ENCODE assay signal across 18 cellular contexts in genomic region chr22:50216161-50216683, GRCh38. TPM values are rescaled to one million over a fixed set of nuclear protein-coding genes. Genes with fewer than 3 reads are reported as not detected.
DNase-seq lines count a peak whose midpoint lies in the region; ATAC-seq and TF ChIP-seq lines count a peak whose summit lies in the region.
"Had no signal": no experiment of that assay in that cellular context is flagged by ENCODE, and none has a peak within 500 bp of the region (broad histone marks: within the 10 kb centered on the region; RNA-seq: fewer than 3 reads in every experiment).

No MANE protein-coding gene starts in this region.

- peaks cover 91% of the 10 kb centered on the region for H3K36me3 ChIP-seq in lower lobe of right lung
- peaks cover 74 to 98% (median 95%) of the 10 kb centered on the region in 4 donors for H3K36me3 ChIP-seq in stomach

- DNase-seq in Right ventricle myocardium inferior (ENCODE audit: missing footprints) (peak; percentile 39), left ventricle myocardium superior (no peak), lower lobe of right lung (peak; percentile 36), type B pancreatic cell (ENCODE audit: extremely low spot score, unreplicated experiment) (no peak), stomach (no peak)
- DNase-seq in stimulated activated effector memory CD8-positive, alpha-beta T cell treated with anti-CD3 and anti-CD28 coated beads, Interleukin-12 subunit alpha, Interleukin-12 subunit beta, amount 100 ng/mL, for 72 hours (ENCODE audit: low spot score in 2 of 2), result no peak
- DNase-seq: BE2C, COR-L47, DMS153, DMS79 treated with DMSO at 0.1 percent for 48 hours, EL, HFFc6 had no signal

- no peak overlapping the region for H3K4me3 ChIP-seq in lower lobe of right lung
- H3K4me3 ChIP-seq in stomach, result no peak overlapping the region
- H3K4me3 ChIP-seq: A549, HAP-1 had no signal

- no peaks in the 10 kb centered on the region for H3K9me3 ChIP-seq in lower lobe of right lung
- H3K9me3 ChIP-seq in stomach, result peaks cover 0 to 2% (median 0%) of the 10 kb centered on the region in 4 donors
- H3K9me3 ChIP-seq: A549, BE2C, HAP-1 had no signal

- peaks cover 3 to 6% (median 5%) of the 10 kb centered on the region in 3 donors for H3K4me1 Mint-ChIP-seq in IgD-negative memory B cell
- H3K4me1 Mint-ChIP-seq in stimulated activated effector memory CD8-positive, alpha-beta T cell treated with anti-CD3 and anti-CD28 coated beads, Interleukin-12 subunit alpha, Interleukin-12 subunit beta, amount 100 ng/mL, for 72 hours, result peaks cover 17% of the 10 kb centered on the region
- no peaks in the 10 kb centered on the region for H3K4me1 Mint-ChIP-seq in type B pancreatic cell (ENCODE audit: unreplicated experiment)

- TF ChIP-seq CTCF in lower lobe of right lung (IDR thresholded peaks at IDR 0.05) (no peak), type B pancreatic cell (conservative IDR thresholded peaks at IDR 0.05) (no peak), stomach (IDR thresholded peaks at IDR 0.05) (no peak)

- H3K27ac ChIP-seq in lower lobe of right lung, result no peak overlapping the region
- H3K27ac ChIP-seq in stomach, result no peak overlapping the region
- H3K27ac ChIP-seq: A549 had no signal

- ATAC-seq in Right ventricle myocardium inferior (no peak), left ventricle myocardium superior (no peak), lower lobe of right lung (no peak), HG03378 (IDR thresholded peaks at IDR 0.05; ENCODE audit: unreplicated experiment) (no peak)
- no peak for ATAC-seq in stimulated activated effector memory CD8-positive, alpha-beta T cell treated with anti-CD3 and anti-CD28 coated beads, Interleukin-12 subunit alpha, Interleukin-12 subunit beta, amount 100 ng/mL, for 72 hours
- ATAC-seq: A549 had no signal

- H3K36me3 Mint-ChIP-seq in IgD-negative memory B cell (peaks cover 5% of the 10 kb centered on the region), type B pancreatic cell (peaks cover 18% of the 10 kb centered on the region)
- H3K36me3 Mint-ChIP-seq in stimulated activated effector memory CD8-positive, alpha-beta T cell treated with anti-CD3 and anti-CD28 coated beads, Interleukin-12 subunit alpha, Interleukin-12 subunit beta, amount 100 ng/mL, for 72 hours, result peaks cover 84% of the 10 kb centered on the region

- H3K27me3 Mint-ChIP-seq in IgD-negative memory B cell (no peaks in the 10 kb centered on the region), type B pancreatic cell (no peaks in the 10 kb centered on the region)

- WGBS in stomach, 5 donors, result 75 to 90% (median 88%) methylated on average over 7 to 14 of the region's 14 CpGs

- TF ChIP-seq POLR2A in stomach (IDR thresholded peaks at IDR 0.05), result no peak

- H3K27ac Mint-ChIP-seq in IgD-negative memory B cell, result peak overlapping the region in 2 of 3 donors; percentile 64 to 92
- H3K27ac Mint-ChIP-seq in stimulated activated effector memory CD8-positive, alpha-beta T cell treated with anti-CD3 and anti-CD28 coated beads, Interleukin-12 subunit alpha, Interleukin-12 subunit beta, amount 100 ng/mL, for 72 hours, result peak overlapping the region; percentile 56
- H3K27ac Mint-ChIP-seq in type B pancreatic cell, result no peak overlapping the region
- H3K27ac Mint-ChIP-seq: CD8-positive, alpha-beta T cell; HFFc6 had no signal

- H3K4me3 Mint-ChIP-seq in IgD-negative memory B cell (no peak overlapping the region), type B pancreatic cell (no peak overlapping the region)
- no peak overlapping the region for H3K4me3 Mint-ChIP-seq in stimulated activated effector memory CD8-positive, alpha-beta T cell treated with anti-CD3 and anti-CD28 coated beads, Interleukin-12 subunit alpha, Interleukin-12 subunit beta, amount 100 ng/mL, for 72 hours
- H3K4me3 Mint-ChIP-seq: CD14-positive monocyte; CD8-positive, alpha-beta T cell; HFFc6 had no signal

- H3K27me3 ChIP-seq in lower lobe of right lung (ENCODE audit: low read depth) (no peaks in the 10 kb centered on the region), stomach (no peaks in the 10 kb centered on the region)
- H3K27me3 ChIP-seq: BE2C had no signal

- H3K9me3 Mint-ChIP-seq in IgD-negative memory B cell, result no peaks in the 10 kb centered on the region
- no peaks in the 10 kb centered on the region for H3K9me3 Mint-ChIP-seq in stimulated activated effector memory CD8-positive, alpha-beta T cell treated with anti-CD3 and anti-CD28 coated beads, Interleukin-12 subunit alpha, Interleukin-12 subunit beta, amount 100 ng/mL, for 72 hours
- H3K9me3 Mint-ChIP-seq in type B pancreatic cell, result no peaks in the 10 kb centered on the region
- H3K9me3 Mint-ChIP-seq: CD14-positive monocyte; CD8-positive, alpha-beta T cell; HFFc6 had no signal

- intact Hi-C loops in Right ventricle myocardium inferior (cut with DNase I), result no loop called here
- intact Hi-C loops in left ventricle myocardium superior (cut with micrococcal nuclease), result loop anchor here (10.0 kb wide), 1 partner anchor 71 kb away; no protein-coding TSS in a partner anchor
- intact Hi-C loops in lower lobe of right lung (cut with DNase I), result no loop called here
- intact Hi-C loops in stomach (cut with DNase I; ENCODE audit: low total_unique reads), result no loop called here

- H3K4me1 ChIP-seq in lower lobe of right lung (peaks cover 6% of the 10 kb centered on the region), stomach (peaks cover 5 to 26% (median 10%) of the 10 kb centered on the region in 4 donors)
- H3K4me1 ChIP-seq: A549, HAP-1 had no signal

- no peak for TF ChIP-seq EP300 in stomach (IDR thresholded peaks at IDR 0.05)

RNA-seq across cellular contexts. Expression of gene SELENOO, which starts 15.4 kb away (rescaled TPM):
- total RNA-seq in Right ventricle myocardium inferior, result 15.5 TPM
- total RNA-seq in left ventricle myocardium superior, result 14.5 TPM
- 2.3 TPM for polyA plus RNA-seq in IgD-negative memory B cell
- total RNA-seq in lower lobe of right lung, result 18.7 TPM
- total RNA-seq in type B pancreatic cell (ENCODE audit: low replicate concordance), result 23.8 and 28.5 TPM in 2 replicates
- 100 to 1,000 TPM in 1 of 5 donors, 10 to 100 TPM in 4; 10.1 to 185 (median 57.2) TPM for total RNA-seq in stomach
- 10 to 100 TPM; 30.9 to 37.5 (median 33.1) TPM for polyA plus RNA-seq in stomach

RNA-seq across cellular contexts. Expression of gene TUBGCP6, which starts 28.6 kb away (rescaled TPM):
- 17.5 TPM for total RNA-seq in Right ventricle myocardium inferior
- total RNA-seq in left ventricle myocardium superior, result 18.4 TPM
- 17.0 TPM for polyA plus RNA-seq in IgD-negative memory B cell
- 48.5 TPM for total RNA-seq in lower lobe of right lung
- total RNA-seq in type B pancreatic cell (ENCODE audit: low replicate concordance), result 43.0 and 51.4 TPM in 2 replicates
- total RNA-seq in stomach, result 100 to 1,000 TPM in 1 of 5 donors, 10 to 100 TPM in 4; 40.4 to 112 (median 91.5) TPM
- polyA plus RNA-seq in stomach, result 10 to 100 TPM; 37.8 to 59.0 (median 38.8) TPM

RNA-seq across cellular contexts. Expression of gene TRABD, which starts 30.5 kb away (rescaled TPM):
- total RNA-seq in Right ventricle myocardium inferior, result 22.3 TPM
- 23.8 TPM for total RNA-seq in left ventricle myocardium superior
- 28.0 TPM for polyA plus RNA-seq in IgD-negative memory B cell
- total RNA-seq in lower lobe of right lung, result 43.7 TPM
- 33.8 and 37.7 TPM in 2 replicates for total RNA-seq in type B pancreatic cell (ENCODE audit: low replicate concordance)
- 100 to 1,000 TPM in 2 of 5 donors, 10 to 100 TPM in 3; 13.2 to 245 (median 56.7) TPM for total RNA-seq in stomach
- polyA plus RNA-seq in stomach, result 10 to 100 TPM; 41.4 to 46.4 (median 45.5) TPM

RNA-seq across cellular contexts. Expression of gene HDAC10, which starts 34.8 kb away (rescaled TPM):
- total RNA-seq in Right ventricle myocardium inferior (14.5 TPM), left ventricle myocardium superior (12.7 TPM), lower lobe of right lung (47.9 TPM), type B pancreatic cell (ENCODE audit: low replicate concordance) (29.5 and 37.1 TPM in 2 replicates), stomach (100 to 1,000 TPM in 2 of 5 donors, 10 to 100 TPM in 3; 15.4 to 156 (median 74.1) TPM)
- polyA plus RNA-seq in IgD-negative memory B cell (8.6 TPM), stomach (10 to 100 TPM; 24.7 to 41.4 (median 36.2) TPM)

RNA-seq across cellular contexts. Expression of gene MAPK12, which starts 45.3 kb away (rescaled TPM):
- total RNA-seq in Right ventricle myocardium inferior, result 18.2 TPM
- 15.8 TPM for total RNA-seq in left ventricle myocardium superior
- polyA plus RNA-seq in IgD-negative memory B cell, result 0.94 TPM
- 11.9 TPM for total RNA-seq in lower lobe of right lung
- 11.4 and 31.3 TPM in 2 replicates for total RNA-seq in type B pancreatic cell (ENCODE audit: low replicate concordance)
- 10 to 100 TPM in 2 of 5 donors, 1 to 10 TPM in 3; 5.2 to 49.6 (median 9.3) TPM for total RNA-seq in stomach
- 1 to 10 TPM; 4.7 to 9.3 (median 7.1) TPM for polyA plus RNA-seq in stomach

Comparison
In these comparisons a context has a peak if more than half of its experiments do, and no peak if none do; other contexts are left out.
1. DNase-seq: peak in Right ventricle myocardium inferior (single experiment) and lower lobe of right lung (single experiment); none in left ventricle myocardium superior (single experiment), stimulated activated effector memory CD8-positive, alpha-beta T cell treated with anti-CD3 and anti-CD28 coated beads, Interleukin-12 subunit alpha, Interleukin-12 subunit beta, amount 100 ng/mL, for 72 hours (0 of 2), type B pancreatic cell (single experiment) and stomach (single experiment).